In genomic region chr4:159150838-159151390, GRCh38 we compare ENCODE assay signal across 12 cellular contexts. TPM values are rescaled to one million over a fixed set of nuclear protein-coding genes. Genes with fewer than 3 reads are reported as not detected.
DNase-seq lines count a peak whose midpoint lies in the region; ATAC-seq and TF ChIP-seq lines count a peak whose summit lies in the region.
"Had no signal": no experiment of that assay in that cellular context is flagged by ENCODE, and none has a peak within 500 bp of the region (broad histone marks: within the 10 kb centered on the region; RNA-seq: fewer than 3 reads in every experiment).

No MANE protein-coding gene starts in this region.

- DNase-seq in iPS-NIHi11 (ENCODE audit: low spot score) = peak; percentile 17
- DNase-seq in activated effector memory CD4-positive, alpha-beta T cell treated with Interleukin-2 at 50 U/mL for 16 hours = no peak
- no peak for DNase-seq in ureter (ENCODE audit: low spot score)
- no peak for DNase-seq in NCI-H748 treated with DMSO at 0.1 percent for 48 hours (lab: John Stamatoyannopoulos, UW)
- DNase-seq: activated CD4-positive, CD25-positive, alpha-beta regulatory T cell treated with anti-CD3 and anti-CD28 coated beads, Interleukin-2, amount 50 U/mL, for 72 hours; activated naive CD4-positive, alpha-beta T cell treated with Interleukin-2 at 50 U/mL for 16 hours; CD4-positive, CD25-positive, alpha-beta regulatory T cell had no signal

- ATAC-seq in GM18519 (IDR thresholded peaks at IDR 0.05; ENCODE audit: low FRiP score, unreplicated experiment) = peak; percentile 41
- ATAC-seq in GM21619 (IDR thresholded peaks at IDR 0.05; ENCODE audit: unreplicated experiment) = peak; percentile 59
- peak; percentile 66 for ATAC-seq in HG03432 (IDR thresholded peaks at IDR 0.05; ENCODE audit: unreplicated experiment)
- ATAC-seq in SK-N-SH treated with all-trans-retinoic acid at 6 μM for 48 hours = no peak
- ATAC-seq: stimulated activated memory B cell treated with anti-CD40 and anti-IgM and Interleukin-4, amounts not matched to agents 10 μg/mL and 1 μg/mL and 100 μg/mL, for 72 hours had no signal

TF ChIP-seq in SK-N-SH treated with all-trans-retinoic acid at 6 μM for 48 hours, 23 proteins besides CTCF, POLR2A, EP300 and RAD21:
- TF ChIP-seq, protein P1, sequence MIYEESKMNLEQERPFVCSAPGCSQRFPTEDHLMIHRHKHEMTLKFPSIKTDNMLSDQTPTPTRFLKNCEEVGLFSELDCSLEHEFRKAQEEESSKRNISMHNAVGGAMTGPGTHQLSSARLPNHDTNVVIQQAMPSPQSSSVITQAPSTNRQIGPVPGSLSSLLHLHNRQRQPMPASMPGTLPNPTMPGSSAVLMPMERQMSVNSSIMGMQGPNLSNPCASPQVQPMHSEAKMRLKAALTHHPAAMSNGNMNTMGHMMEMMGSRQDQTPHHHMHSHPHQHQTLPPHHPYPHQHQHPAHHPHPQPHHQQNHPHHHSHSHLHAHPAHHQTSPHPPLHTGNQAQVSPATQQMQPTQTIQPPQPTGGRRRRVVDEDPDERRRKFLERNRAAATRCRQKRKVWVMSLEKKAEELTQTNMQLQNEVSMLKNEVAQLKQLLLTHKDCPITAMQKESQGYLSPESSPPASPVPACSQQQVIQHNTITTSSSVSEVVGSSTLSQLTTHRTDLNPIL (CRISPR knock-in tag; IDR thresholded peaks at IDR 0.05; ENCODE audit: low read depth) = no peak

RNA-seq across cellular contexts. Expression of gene RAPGEF2, which starts 48.0 kb away (rescaled TPM):
- 56.4 TPM for total RNA-seq in ureter
